ENCODE assay signal across 10 cellular contexts in genomic region chr20:43752561-43753301, GRCh38. TPM values are rescaled to one million over a fixed set of nuclear protein-coding genes. Genes with fewer than 3 reads are reported as not detected.
DNase-seq lines count a peak whose midpoint lies in the region; ATAC-seq, FAIRE-seq and TF ChIP-seq lines count a peak whose summit lies in the region.
"Had no signal": no experiment of that assay in that cellular context is flagged by ENCODE, and none has a peak within 500 bp of the region (broad histone marks: within the 10 kb centered on the region; RNA-seq: fewer than 3 reads in every experiment).

No MANE protein-coding gene starts in this region.

- TF ChIP-seq CTCF in cardiac fibroblast (IDR thresholded peaks at IDR 0.05; ENCODE audit: low read depth, low read length) = no peak
- no peak for TF ChIP-seq CTCF in kidney (IDR thresholded peaks at IDR 0.05; ENCODE audit: borderline replicate concordance, extremely low read depth, insufficient read depth)

- peak overlapping the region; percentile 97 for H3K27ac Mint-ChIP-seq in activated CD4-positive, alpha-beta T cell treated with anti-CD3 and anti-CD28 coated beads for 36 hours

- DNase-seq in activated CD4-positive, alpha-beta T cell treated with anti-CD3 and anti-CD28 coated beads for 36 hours = peak; percentile 61
- no peak for DNase-seq in activated CD4-positive, alpha-beta T cell treated with anti-CD3 and anti-CD28 coated beads for 1 hour
- DNase-seq in HCEC 1CT (peak; percentile 94), NOMO-1 (lab: John Stamatoyannopoulos, UW; ENCODE audit: unreplicated experiment in 2 of 2) (peak; percentile 88 to 91), cardiac fibroblast (ENCODE audit: low read depth in 2 of 2) (peak; percentile 87 to 94), D341Med (ENCODE audit: low spot score) (no peak), kidney (no peak)
- peak; percentile 46 to 56 for DNase-seq in stimulated activated CD8-positive, alpha-beta memory T cell treated with anti-CD3 and anti-CD28 coated beads, Interleukin-15, amount 100 ng/mL, for 48 hours (ENCODE audit: low read depth in 2 of 2)

- no peaks in the 10 kb centered on the region for H3K4me1 ChIP-seq in kidney (ENCODE audit: control insufficient read depth in 1 of 2, insufficient read depth in 1 of 2, low read depth in 1 of 2, low read length in 2 of 2)

- H3K9ac ChIP-seq in kidney (ENCODE audit: low read length in 2 of 2) = no peak overlapping the region

- H3K9me3 ChIP-seq in kidney (ENCODE audit: control insufficient read depth in 1 of 2, low read length in 2 of 2) = no peaks in the 10 kb centered on the region

- no peaks in the 10 kb centered on the region for H3K36me3 Mint-ChIP-seq in activated CD4-positive, alpha-beta T cell treated with anti-CD3 and anti-CD28 coated beads for 36 hours (ENCODE audit: low read depth)

- H3K27me3 Mint-ChIP-seq in activated CD4-positive, alpha-beta T cell treated with anti-CD3 and anti-CD28 coated beads for 36 hours = peaks cover 2% of the 10 kb centered on the region

- H3K9me3 Mint-ChIP-seq in activated CD4-positive, alpha-beta T cell treated with anti-CD3 and anti-CD28 coated beads for 36 hours (ENCODE audit: low read depth) = peaks cover 8% of the 10 kb centered on the region
- H3K9me3 Mint-ChIP-seq: neural crest cell had no signal

- no peak for FAIRE-seq in kidney (lab: Jason Lieb, UNC)

- peaks cover 30% of the 10 kb centered on the region for H3K4me1 Mint-ChIP-seq in activated CD4-positive, alpha-beta T cell treated with anti-CD3 and anti-CD28 coated beads for 36 hours
- H3K4me1 Mint-ChIP-seq: neural crest cell had no signal

- POLR2A ChIA-PET in activated CD4-positive, alpha-beta T cell treated with anti-CD3 and anti-CD28 coated beads for 36 hours (lab: Charles Lee) = interaction anchor here (0.9 to 1.1 kb wide), 2 partner anchors 16 to 202 kb away, joined by 3 to 4 read pairs; no protein-coding TSS in a partner anchor

- no peak for ATAC-seq in activated CD4-positive, alpha-beta T cell treated with anti-CD3 and anti-CD28 coated beads for 36 hours

- CTCF ChIA-PET in activated CD4-positive, alpha-beta T cell treated with anti-CD3 and anti-CD28 coated beads for 36 hours (lab: Charles Lee) = interaction anchor here (0.6 to 0.8 kb wide), 2 partner anchors 25 to 61 kb away, joined by 3 to 5 read pairs; no protein-coding TSS in a partner anchor

- H3K4me3 ChIP-seq in cardiac fibroblast (replicated peaks in 1 of 2; ENCODE audit: low read depth in 2 of 2, low read length in 2 of 2) (no peak overlapping the region), kidney (ENCODE audit: low read length in 2 of 2) (no peak overlapping the region)

- intact Hi-C loops in activated CD4-positive, alpha-beta T cell treated with anti-CD3 and anti-CD28 coated beads for 36 hours (cut with DNase I, micrococcal nuclease) = loop anchor here (5.0 kb wide), 4 partner anchors 35 to 1215 kb away; partner anchors contain the start of genes OSER1 (in 1 of the 2) and STK4 (in 1 of the 2)
- intact Hi-C loops in kidney (cut with DNase I) = loop anchor here (5.0 kb wide), 1 partner anchor 325 kb away; no protein-coding TSS in a partner anchor

- no peaks in the 10 kb centered on the region for H3K36me3 ChIP-seq in kidney (ENCODE audit: control insufficient read depth in 1 of 2, insufficient read depth in 2 of 2, low read length in 2 of 2)

- peak overlapping the region; percentile 12 for H3K4me3 Mint-ChIP-seq in activated CD4-positive, alpha-beta T cell treated with anti-CD3 and anti-CD28 coated beads for 36 hours
- H3K4me3 Mint-ChIP-seq: neural crest cell had no signal

- H3K27ac ChIP-seq in kidney (ENCODE audit: low read depth in 2 of 2, low read length in 2 of 2) = no peak overlapping the region

RNA-seq across cellular contexts. Expression of gene GTSF1L, which starts 25.9 kb away (rescaled TPM):
- total RNA-seq in activated CD4-positive, alpha-beta T cell treated with anti-CD3 and anti-CD28 coated beads for 36 hours = under 1 TPM in 1 of 2 experiments, not detected in 1; 0.23 TPM
- not detected for total RNA-seq in kidney
- polyA plus RNA-seq in kidney (ENCODE audit: insufficient read depth, low read depth, low replicate concordance) = not detected
- total RNA-seq: neural crest cell had no signal
- polyA plus RNA-seq: AG04450 had no signal

Comparison
In these comparisons a context has a peak if more than half of its experiments do, and no peak if none do; other contexts are left out.
1. DNase-seq: peak in activated CD4-positive, alpha-beta T cell treated with anti-CD3 and anti-CD28 coated beads for 36 hours (single experiment), HCEC 1CT (single experiment), NOMO-1 (2 of 2), cardiac fibroblast (2 of 2) and stimulated activated CD8-positive, alpha-beta memory T cell treated with anti-CD3 and anti-CD28 coated beads, Interleukin-15, amount 100 ng/mL, for 48 hours (2 of 2); none in activated CD4-positive, alpha-beta T cell treated with anti-CD3 and anti-CD28 coated beads for 1 hour (single experiment), D341Med (single experiment) and kidney (single experiment).